15 cellular contexts compared by ENCODE assay signal in genomic region chr2:67465623-67466022, GRCh38.
"Had no signal": no experiment of that assay in that cellular context is flagged by ENCODE, and none has a peak within 500 bp of the region (broad histone marks: within the 10 kb centered on the region; RNA-seq: fewer than 3 reads in every experiment).

No MANE protein-coding gene starts in this region.

- DNase-seq: activated B cell treated with CpG ODN at 0.5 μM for 24 hours; activated CD4-positive, alpha-beta T cell treated with anti-CD3 and anti-CD28 coated beads, Interleukin-2, amount 10 ng/mL, durations not matched to agents 7 days and 5 days; activated CD8-positive, alpha-beta memory T cell treated with anti-CD3 and anti-CD28 coated beads for 24 hours; activated naive CD4-positive, alpha-beta T cell treated with anti-CD3 and anti-CD28 coated beads for 36 hours; esophagus squamous epithelium; foreskin fibroblast; heart left ventricle; nucleus accumbens; spleen; stimulated activated CD4-positive, alpha-beta T cell treated with anti-CD3 and anti-CD28 coated beads, Interleukin-2, amount 100 ng/mL, for 24 hours; stimulated activated naive B cell treated with anti-CD40 and anti-IgM and Interleukin-4, amounts not matched to agents 10 μg/mL and 1 μg/mL and 100 μg/mL, for 72 hours had no signal

- ATAC-seq: heart left ventricle; natural killer cell treated with Interleukin-12 subunit alpha and Interleukin-12 subunit beta and Interleukin-15 and Interleukin-18, amount 100 ng/mL, for 72 hours; stimulated activated naive B cell treated with anti-CD40 and anti-IgM and Interleukin-4, amounts not matched to agents 10 μg/mL and 1 μg/mL and 100 μg/mL, for 72 hours had no signal

- H3K4me3 ChIP-seq: cardiac muscle cell, esophagus squamous epithelium, heart left ventricle, right atrium auricular region, spleen, tibial nerve had no signal

- H3K27ac ChIP-seq: cardiac muscle cell, heart left ventricle, right atrium auricular region, spleen, tibial nerve had no signal

- H3K27me3 ChIP-seq: cardiac muscle cell, esophagus squamous epithelium, heart left ventricle, right atrium auricular region, spleen, tibial nerve had no signal

- H3K36me3 ChIP-seq: cardiac muscle cell, esophagus squamous epithelium, heart left ventricle, right atrium auricular region, spleen, tibial nerve had no signal

- H3K9me3 ChIP-seq: esophagus squamous epithelium, heart left ventricle, right atrium auricular region, spleen, tibial nerve had no signal

- H3K4me1 ChIP-seq: right atrium auricular region, spleen, tibial nerve had no signal
